In the genomic region with DNA sequence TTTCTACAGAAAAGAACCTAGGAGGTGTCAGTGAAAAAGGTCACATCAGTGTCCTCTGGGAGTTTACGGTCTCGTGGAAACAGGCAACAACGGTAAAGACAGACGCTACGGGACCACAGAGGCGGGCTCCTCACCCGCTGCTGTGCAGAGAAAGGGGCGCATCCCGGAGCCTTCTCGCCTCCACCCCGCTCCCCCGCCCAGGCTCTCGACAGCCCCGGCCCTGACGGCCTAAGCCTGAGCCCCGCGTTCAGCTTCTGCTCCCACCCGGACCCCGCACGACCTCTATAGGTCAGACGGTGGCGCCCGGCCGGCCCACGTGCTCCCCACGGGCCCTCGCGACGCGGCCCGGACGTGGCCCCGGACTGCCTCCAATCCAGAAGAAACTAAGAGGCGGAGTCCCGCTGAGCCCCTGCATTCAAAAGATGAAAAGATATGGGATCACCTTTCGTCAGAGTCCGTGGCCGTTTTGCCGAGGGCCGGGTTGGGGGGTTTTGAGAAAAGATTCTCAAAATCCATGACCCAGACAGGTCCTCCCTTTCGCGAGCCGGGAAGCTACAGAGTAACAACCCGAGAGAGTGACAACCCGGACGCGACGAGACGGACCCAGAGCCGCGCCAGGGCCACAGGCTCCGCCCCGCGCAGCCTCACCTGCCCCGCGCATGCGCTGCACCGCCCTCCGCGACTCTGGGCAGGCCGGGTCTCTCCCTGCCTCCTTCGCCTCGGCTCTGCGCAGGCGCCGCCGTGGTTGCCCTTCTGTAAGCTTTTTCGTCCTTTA, we compare ENCODE assay signal across 8 cellular contexts. TPM values are rescaled to one million over a fixed set of nuclear protein-coding genes. Genes with fewer than 3 reads are reported as not detected.
DNase-seq lines count a peak whose midpoint lies in the region; ATAC-seq and TF ChIP-seq lines count a peak whose summit lies in the region.

Gene ZC3H8, minus strand, starts transcription at position 577 of the 775 bp plus-strand sequence. Its CDS starts 61 bp downstream, at position 516.

- peaks cover 1% of the 10 kb centered on the region for H3K27me3 Mint-ChIP-seq in activated naive CD4-positive, alpha-beta T cell treated with anti-CD3 and anti-CD28 coated beads, Interleukin-2, amount 50 U/mL, for 24 hours

- DNase-seq in NCI-H1092 treated with DMSO at 0.1 percent for 48 hours (lab: John Stamatoyannopoulos, UW) (peak; percentile 82), glomerular endothelial cell (ENCODE audit: extremely low read depth, low read depth, low spot score) (no peak), omental fat pad (ENCODE audit: low spot score) (peak; percentile 78)

- peak within 1 kb of the TSS; percentile 69 for H3K27ac ChIP-seq in temporal lobe (ENCODE audit: low read depth, low read length)

- peak within 1 kb of the TSS; percentile 92 for H3K27ac Mint-ChIP-seq in activated naive CD4-positive, alpha-beta T cell treated with anti-CD3 and anti-CD28 coated beads, Interleukin-2, amount 50 U/mL, for 24 hours

- peak within 1 kb of the TSS; percentile 16 for H3K4me3 Mint-ChIP-seq in activated naive CD4-positive, alpha-beta T cell treated with anti-CD3 and anti-CD28 coated beads, Interleukin-2, amount 50 U/mL, for 24 hours

- peaks cover 8% of the 10 kb centered on the region for H3K36me3 Mint-ChIP-seq in activated naive CD4-positive, alpha-beta T cell treated with anti-CD3 and anti-CD28 coated beads, Interleukin-2, amount 50 U/mL, for 24 hours

- ATAC-seq in HG02610 (IDR thresholded peaks at IDR 0.05; ENCODE audit: unreplicated experiment): peak; percentile 85
- peak; percentile 95 for ATAC-seq in SK-N-SH treated with all-trans-retinoic acid at 6 μM for 48 hours
- ATAC-seq in omental fat pad (ENCODE audit: low FRiP score): peak; percentile 97

- H3K9me3 Mint-ChIP-seq in activated naive CD4-positive, alpha-beta T cell treated with anti-CD3 and anti-CD28 coated beads, Interleukin-2, amount 50 U/mL, for 24 hours: no peaks in the 10 kb centered on the region

- H3K4me1 Mint-ChIP-seq in activated naive CD4-positive, alpha-beta T cell treated with anti-CD3 and anti-CD28 coated beads, Interleukin-2, amount 50 U/mL, for 24 hours: peaks cover 8% of the 10 kb centered on the region

- TF ChIP-seq CTCF in omental fat pad (IDR thresholded peaks at IDR 0.05): no peak

- peak; percentile 90 for TF ChIP-seq POLR2A in GM10847 (IDR thresholded peaks at IDR 0.05; ENCODE audit: extremely low read depth, insufficient read length)

TF ChIP-seq in SK-N-SH treated with all-trans-retinoic acid at 6 μM for 48 hours, 23 proteins besides CTCF, POLR2A, EP300 and RAD21:
- TF ChIP-seq PPARA (CRISPR knock-in tag; IDR thresholded peaks at IDR 0.05; ENCODE audit: borderline replicate concordance): no peak
- TF ChIP-seq TCF4 (CRISPR knock-in tag; IDR thresholded peaks at IDR 0.05; ENCODE audit: borderline replicate concordance): no peak
- no peak for TF ChIP-seq ARNTL (CRISPR knock-in tag; IDR thresholded peaks at IDR 0.05; ENCODE audit: borderline replicate concordance, low read depth)
- TF ChIP-seq, protein P1, sequence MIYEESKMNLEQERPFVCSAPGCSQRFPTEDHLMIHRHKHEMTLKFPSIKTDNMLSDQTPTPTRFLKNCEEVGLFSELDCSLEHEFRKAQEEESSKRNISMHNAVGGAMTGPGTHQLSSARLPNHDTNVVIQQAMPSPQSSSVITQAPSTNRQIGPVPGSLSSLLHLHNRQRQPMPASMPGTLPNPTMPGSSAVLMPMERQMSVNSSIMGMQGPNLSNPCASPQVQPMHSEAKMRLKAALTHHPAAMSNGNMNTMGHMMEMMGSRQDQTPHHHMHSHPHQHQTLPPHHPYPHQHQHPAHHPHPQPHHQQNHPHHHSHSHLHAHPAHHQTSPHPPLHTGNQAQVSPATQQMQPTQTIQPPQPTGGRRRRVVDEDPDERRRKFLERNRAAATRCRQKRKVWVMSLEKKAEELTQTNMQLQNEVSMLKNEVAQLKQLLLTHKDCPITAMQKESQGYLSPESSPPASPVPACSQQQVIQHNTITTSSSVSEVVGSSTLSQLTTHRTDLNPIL (CRISPR knock-in tag; IDR thresholded peaks at IDR 0.05; ENCODE audit: low read depth): no peak
- peak; percentile 68 for TF ChIP-seq ZFP3 (CRISPR knock-in tag; IDR thresholded peaks at IDR 0.05)
- no peak for TF ChIP-seq TOX (CRISPR knock-in tag; IDR thresholded peaks at IDR 0.05; ENCODE audit: borderline replicate concordance)
- no peak for TF ChIP-seq RARB (CRISPR knock-in tag; IDR thresholded peaks at IDR 0.05)
- no peak for TF ChIP-seq ZNF565 (CRISPR knock-in tag; conservative IDR thresholded peaks at IDR 0.05; ENCODE audit: low read depth)
- TF ChIP-seq, protein P2, sequence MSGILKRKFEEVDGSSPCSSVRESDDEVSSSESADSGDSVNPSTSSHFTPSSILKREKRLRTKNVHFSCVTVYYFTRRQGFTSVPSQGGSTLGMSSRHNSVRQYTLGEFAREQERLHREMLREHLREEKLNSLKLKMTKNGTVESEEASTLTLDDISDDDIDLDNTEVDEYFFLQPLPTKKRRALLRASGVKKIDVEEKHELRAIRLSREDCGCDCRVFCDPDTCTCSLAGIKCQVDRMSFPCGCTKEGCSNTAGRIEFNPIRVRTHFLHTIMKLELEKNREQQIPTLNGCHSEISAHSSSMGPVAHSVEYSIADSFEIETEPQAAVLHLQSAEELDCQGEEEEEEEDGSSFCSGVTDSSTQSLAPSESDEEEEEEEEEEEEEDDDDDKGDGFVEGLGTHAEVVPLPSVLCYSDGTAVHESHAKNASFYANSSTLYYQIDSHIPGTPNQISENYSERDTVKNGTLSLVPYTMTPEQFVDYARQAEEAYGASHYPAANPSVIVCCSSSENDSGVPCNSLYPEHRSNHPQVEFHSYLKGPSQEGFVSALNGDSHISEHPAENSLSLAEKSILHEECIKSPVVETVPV (CRISPR knock-in tag; IDR thresholded peaks at IDR 0.05): no peak
- 0 out of 2 replicates have a peak, but pooled peaks have one; percentile 6 for TF ChIP-seq ZNF70 (CRISPR knock-in tag; IDR thresholded peaks at IDR 0.05)
- no peak for TF ChIP-seq OSR1 (CRISPR knock-in tag; IDR thresholded peaks at IDR 0.05)
- no peak for TF ChIP-seq ISL1 (CRISPR knock-in tag; IDR thresholded peaks at IDR 0.05)
- TF ChIP-seq, protein P3, sequence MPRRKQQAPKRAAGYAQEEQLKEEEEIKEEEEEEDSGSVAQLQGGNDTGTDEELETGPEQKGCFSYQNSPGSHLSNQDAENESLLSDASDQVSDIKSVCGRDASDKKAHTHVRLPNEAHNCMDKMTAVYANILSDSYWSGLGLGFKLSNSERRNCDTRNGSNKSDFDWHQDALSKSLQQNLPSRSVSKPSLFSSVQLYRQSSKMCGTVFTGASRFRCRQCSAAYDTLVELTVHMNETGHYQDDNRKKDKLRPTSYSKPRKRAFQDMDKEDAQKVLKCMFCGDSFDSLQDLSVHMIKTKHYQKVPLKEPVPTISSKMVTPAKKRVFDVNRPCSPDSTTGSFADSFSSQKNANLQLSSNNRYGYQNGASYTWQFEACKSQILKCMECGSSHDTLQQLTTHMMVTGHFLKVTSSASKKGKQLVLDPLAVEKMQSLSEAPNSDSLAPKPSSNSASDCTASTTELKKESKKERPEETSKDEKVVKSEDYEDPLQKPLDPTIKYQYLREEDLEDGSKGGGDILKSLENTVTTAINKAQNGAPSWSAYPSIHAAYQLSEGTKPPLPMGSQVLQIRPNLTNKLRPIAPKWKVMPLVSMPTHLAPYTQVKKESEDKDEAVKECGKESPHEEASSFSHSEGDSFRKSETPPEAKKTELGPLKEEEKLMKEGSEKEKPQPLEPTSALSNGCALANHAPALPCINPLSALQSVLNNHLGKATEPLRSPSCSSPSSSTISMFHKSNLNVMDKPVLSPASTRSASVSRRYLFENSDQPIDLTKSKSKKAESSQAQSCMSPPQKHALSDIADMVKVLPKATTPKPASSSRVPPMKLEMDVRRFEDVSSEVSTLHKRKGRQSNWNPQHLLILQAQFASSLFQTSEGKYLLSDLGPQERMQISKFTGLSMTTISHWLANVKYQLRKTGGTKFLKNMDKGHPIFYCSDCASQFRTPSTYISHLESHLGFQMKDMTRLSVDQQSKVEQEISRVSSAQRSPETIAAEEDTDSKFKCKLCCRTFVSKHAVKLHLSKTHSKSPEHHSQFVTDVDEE (CRISPR knock-in tag; IDR thresholded peaks at IDR 0.05): no peak
TF ChIP-seq in SK-N-SH treated with all-trans-retinoic acid at 6 μM for 48 hours: peak in this region for 2.

RNA-seq across cellular contexts. Expression of gene ZC3H8, which starts in this region (rescaled TPM):
- total RNA-seq in glomerular endothelial cell (4.3 and 10.9 TPM in 2 replicates), omental fat pad (10 to 100 TPM; 13.0 to 29.5 (median 22.2) TPM), temporal lobe (27.5 TPM)
